Comparison of ENCODE assay signal across 8 cellular contexts in genomic region chr1:58515794-58516401, GRCh38. TPM values are rescaled to one million over a fixed set of nuclear protein-coding genes. Genes with fewer than 3 reads are reported as not detected.
A peak's percentile ranks its signal among the peaks of the same experiment; 100 is the strongest.
DNase-seq lines count a peak whose midpoint lies in the region; ATAC-seq and TF ChIP-seq lines count a peak whose summit lies in the region.

No MANE protein-coding gene starts in this region.

- in situ Hi-C loops in transverse colon (cut with MboI; ENCODE audit: low pct_ligation_motif_present in 1 of 4, low pct_unique_long_range_greater_than_20kb in 1 of 4, low sequenced_read_pairs in 3 of 4) = loop anchor here (10.0 to 25.0 kb wide), 3 partner anchors 129 to 1246 kb away; no protein-coding TSS in a partner anchor

- intact Hi-C loops in right lobe of liver (cut with DNase I) (no loop called here), transverse colon (cut with DNase I; ENCODE audit: low total_unique reads) (loop anchor here (2.0 kb wide), 1 partner anchor 137 kb away; no protein-coding TSS in a partner anchor)

- H3K36me3 ChIP-seq in right lobe of liver = no peaks in the 10 kb centered on the region
- H3K36me3 ChIP-seq in transverse colon = peaks cover 0 to 7% (median 2%) of the 10 kb centered on the region in 4 donors

- H3K9me3 ChIP-seq in right lobe of liver = no peaks in the 10 kb centered on the region
- peaks cover 3% of the 10 kb centered on the region in 2 donors for H3K9me3 ChIP-seq in transverse colon

- no peak overlapping the region for H3K4me3 ChIP-seq in right lobe of liver
- no peak overlapping the region for H3K4me3 ChIP-seq in transverse colon

- TF ChIP-seq POLR2A in right lobe of liver (IDR thresholded peaks at IDR 0.05) (no peak), transverse colon (IDR thresholded peaks at IDR 0.05) (no peak)

- peak; percentile 83 to 93 (median 87) for ATAC-seq in right lobe of liver
- ATAC-seq in GM21447 (IDR thresholded peaks at IDR 0.05; ENCODE audit: unreplicated experiment) = no peak

- TF ChIP-seq EP300 in transverse colon (IDR thresholded peaks at IDR 0.05; ENCODE audit: low read depth) = no peak

- no peaks in the 10 kb centered on the region for H3K27me3 ChIP-seq in right lobe of liver
- H3K27me3 ChIP-seq in transverse colon = no peaks in the 10 kb centered on the region

- H3K27ac ChIP-seq in right lobe of liver = no peak overlapping the region
- peak overlapping the region in 1 of 4 donors; percentile 23 for H3K27ac ChIP-seq in transverse colon

- H3K4me1 ChIP-seq in right lobe of liver (no peaks in the 10 kb centered on the region), transverse colon (peaks cover 0 to 5% (median 0%) of the 10 kb centered on the region in 4 donors)

- WGBS in right lobe of liver (ENCODE audit: insufficient coverage, low coverage, low lambda C conversion rate, missing lambda C conversion rate) = 33% methylated on average over 2 of the region's 2 CpGs
- 36 to 37% methylated on average over 2 of the region's 2 CpGs for WGBS in transverse colon (ENCODE audit: low coverage in 1 of 2), 2 donors

- TF ChIP-seq CTCF in GM12873 (IDR thresholded peaks at IDR 0.05; ENCODE audit: insufficient read depth, low read depth, low read length, missing control alignments) (peak; percentile 53), right lobe of liver (IDR thresholded peaks at IDR 0.05) (peak; percentile 64 to 74 (median 71)), transverse colon (IDR thresholded peaks at IDR 0.05) (peak; percentile 61 to 76 (median 72))

- DNase-seq in AG20443 (ENCODE audit: low spot score) (peak; percentile 70), NCI-H1417 treated with DMSO at 0.1 percent for 48 hours (lab: John Stamatoyannopoulos, UW) (peak; percentile 36), SW 1271 (lab: John Stamatoyannopoulos, UW) (peak; percentile 4 to 43), dermis blood vessel endothelial cell (peak; percentile 91), right lobe of liver (no peak), transverse colon (peak; percentile 21)

RNA-seq across cellular contexts. Expression of gene OMA1, which starts 30.6 kb away (rescaled TPM):
- total RNA-seq in dermis blood vessel endothelial cell (16.7 and 21.3 TPM in 2 replicates), right lobe of liver (10 to 100 TPM; 16.1 to 29.0 (median 18.9) TPM), transverse colon (10 to 100 TPM in 3 of 4 donors, 1 to 10 TPM in 1; 6.4 to 29.4 (median 20.0) TPM)

Comparison
In these comparisons a context has a peak if more than half of its experiments do, and no peak if none do; other contexts are left out.
1. DNase-seq: peak in AG20443 (single experiment), NCI-H1417 treated with DMSO at 0.1 percent for 48 hours (single experiment), SW 1271 (2 of 2), dermis blood vessel endothelial cell (single experiment) and transverse colon (single experiment); none in right lobe of liver (0 of 3).
2. Peak in every context shown above with its lines, with median percentiles within 50 percentile points of each other: CTCF ChIP-seq.